ENCODE assay signal across 20 cellular contexts in genomic region chr12:53124352-53124723, GRCh38. TPM values are rescaled to one million over a fixed set of nuclear protein-coding genes. Genes with fewer than 3 reads are reported as not detected.
"Had no signal": no experiment of that assay in that cellular context is flagged by ENCODE, and none has a peak within 500 bp of the region (broad histone marks: within the 10 kb centered on the region; RNA-seq: fewer than 3 reads in every experiment).

No MANE protein-coding gene starts in this region.

- FAIRE-seq: RCC 7860 had no signal

- H3K27ac ChIP-seq: KMS-11, SJSA1 had no signal

- H3K27me3 ChIP-seq: SJSA1 had no signal

- H3K4me3 ChIP-seq: SJSA1 had no signal

- H3K4me2 ChIP-seq: KMS-11 had no signal

- H3K9ac ChIP-seq: KMS-11 had no signal

- H3K36me3 ChIP-seq: SJSA1 had no signal

- H3K9me3 ChIP-seq: SJSA1 had no signal

- DNase-seq: Kasumi-1, MM.1S, NCI-H1092 treated with DMSO at 0.1 percent for 48 hours, NCI-H1436, NCI-H187, NCI-H2029, NCI-H2081 treated with DMSO at 0.1 percent for 48 hours, NCI-H2171, NCI-H446, NCI-H510A, NCI-H524 treated with DMSO at 0.1 percent for 48 hours, NCI-H69, NCI-H774, Right ventricle myocardium superior, RPMI8226, SIG-M5 had no signal

- H3K4me1 ChIP-seq: SJSA1 had no signal

RNA-seq across cellular contexts. Expression of gene SOAT2, which starts 21.1 kb away (rescaled TPM):
- total RNA-seq: M059J, Right ventricle myocardium superior, SJSA1 had no signal
